Comparison of ENCODE assay signal across 16 cellular contexts in genomic region chr15:37041042-37041441, GRCh38. TPM values are rescaled to one million over a fixed set of nuclear protein-coding genes. Genes with fewer than 3 reads are reported as not detected.
DNase-seq lines count a peak whose midpoint lies in the region; ATAC-seq and TF ChIP-seq lines count a peak whose summit lies in the region.
"Had no signal": no experiment of that assay in that cellular context is flagged by ENCODE, and none has a peak within 500 bp of the region (broad histone marks: within the 10 kb centered on the region; RNA-seq: fewer than 3 reads in every experiment).

No MANE protein-coding gene starts in this region.

- H3K4me3 ChIP-seq in WERI-Rb-1 (ENCODE audit: low read depth, low read length) (no peak overlapping the region), osteoblast (ENCODE audit: insufficient read depth, low read length) (no peak overlapping the region)
- H3K4me3 ChIP-seq: GM23248 had no signal

- TF ChIP-seq CTCF in WERI-Rb-1 (IDR thresholded peaks at IDR 0.05; ENCODE audit: low read depth, low read length) (no peak), osteoblast (IDR thresholded peaks at IDR 0.05; ENCODE audit: extremely low read depth, low read depth, low read length) (no peak)

- H3K27me3 ChIP-seq in WERI-Rb-1 (ENCODE audit: insufficient read depth, low read depth, severe bottlenecking) (no peaks in the 10 kb centered on the region), osteoblast (ENCODE audit: insufficient read depth, low read length) (no peaks in the 10 kb centered on the region)

- ATAC-seq in GM18870 (IDR thresholded peaks at IDR 0.05; ENCODE audit: unreplicated experiment) (peak; percentile 55), HG02870 (IDR thresholded peaks at IDR 0.05; ENCODE audit: unreplicated experiment) (peak; percentile 59), GM21360 (IDR thresholded peaks at IDR 0.05; ENCODE audit: unreplicated experiment) (no peak)
- ATAC-seq: HCT116 had no signal

- no peak overlapping the region for H3K4me2 ChIP-seq in osteoblast (ENCODE audit: insufficient read depth, low read length)

- no peaks in the 10 kb centered on the region for H3K79me2 ChIP-seq in osteoblast (ENCODE audit: insufficient read depth, low read length)

- H4K20me1 ChIP-seq in osteoblast (ENCODE audit: insufficient read depth, low read length) = peaks cover 6% of the 10 kb centered on the region

- no peaks in the 10 kb centered on the region for H3K4me1 ChIP-seq in osteoblast (ENCODE audit: insufficient read depth, low read length)

- no peaks in the 10 kb centered on the region for H3K9me3 ChIP-seq in WERI-Rb-1 (ENCODE audit: severe bottlenecking)
- no peaks in the 10 kb centered on the region for H3K9me3 ChIP-seq in osteoblast (ENCODE audit: low read depth, low read length)

- DNase-seq in WERI-Rb-1 (no peak), osteoblast (ENCODE audit: insufficient read length, low spot score, missing footprints) (peak; percentile 13), dedifferentiated amniotic fluid mesenchymal stem cell (ENCODE audit: extremely low spot score) (no peak)
- no peak for DNase-seq in activated CD8-positive, alpha-beta memory T cell treated with anti-CD3 and anti-CD28 coated beads, Interleukin-2, amount 50 U/mL, for 4 hours
- DNase-seq: DMS 273 treated with DMSO at 0.1 percent for 48 hours, GDM1, GM23248, NCI-H1105, NCI-H1694, NCI-H2227 treated with DMSO at 0.1 percent for 48 hours, SHP77 had no signal

- peaks cover 78% of the 10 kb centered on the region for H3K36me3 ChIP-seq in WERI-Rb-1
- H3K36me3 ChIP-seq in osteoblast (ENCODE audit: insufficient read depth, low read length) = peaks cover 2% of the 10 kb centered on the region

- no peak overlapping the region for H2AFZ ChIP-seq in osteoblast (ENCODE audit: low read length)
- H2AFZ ChIP-seq: GM23248 had no signal

- H3K27ac ChIP-seq in WERI-Rb-1 = peak overlapping the region; percentile 36
- H3K27ac ChIP-seq in osteoblast (ENCODE audit: low read depth, low read length) = no peak overlapping the region
- H3K27ac ChIP-seq: C4-2B, GM23248 had no signal

RNA-seq across cellular contexts. Expression of gene MEIS2, which starts 59.3 kb away (rescaled TPM):
- 14.7 and 17.7 TPM in 2 replicates for total RNA-seq in osteoblast
